8 cellular contexts compared by ENCODE assay signal in genomic region chr1:151540021-151540981, GRCh38. TPM values are rescaled to one million over a fixed set of nuclear protein-coding genes. Genes with fewer than 3 reads are reported as not detected.
DNase-seq lines count a peak whose midpoint lies in the region; ATAC-seq and TF ChIP-seq lines count a peak whose summit lies in the region.

A gene with protein sequence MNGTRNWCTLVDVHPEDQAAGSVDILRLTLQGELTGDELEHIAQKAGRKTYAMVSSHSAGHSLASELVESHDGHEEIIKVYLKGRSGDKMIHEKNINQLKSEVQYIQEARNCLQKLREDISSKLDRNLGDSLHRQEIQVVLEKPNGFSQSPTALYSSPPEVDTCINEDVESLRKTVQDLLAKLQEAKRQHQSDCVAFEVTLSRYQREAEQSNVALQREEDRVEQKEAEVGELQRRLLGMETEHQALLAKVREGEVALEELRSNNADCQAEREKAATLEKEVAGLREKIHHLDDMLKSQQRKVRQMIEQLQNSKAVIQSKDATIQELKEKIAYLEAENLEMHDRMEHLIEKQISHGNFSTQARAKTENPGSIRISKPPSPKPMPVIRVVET (plus strand): TSS chr1:151540309. CDS start chr1:151540367, 58 bp downstream.

- H3K9me3 Mint-ChIP-seq in activated CD4-positive, alpha-beta memory T cell treated with anti-CD3 and anti-CD28 coated beads, Interleukin-2, amount 10 ng/mL, durations not matched to agents 7 days and 5 days = no peaks in the 10 kb centered on the region

- H3K9me3 ChIP-seq in lung (ENCODE audit: control insufficient read depth in 2 of 2, insufficient read depth in 1 of 2, low read length in 1 of 2) = no peaks in the 10 kb centered on the region

- no peaks in the 10 kb centered on the region for H3K36me3 Mint-ChIP-seq in activated CD4-positive, alpha-beta memory T cell treated with anti-CD3 and anti-CD28 coated beads, Interleukin-2, amount 10 ng/mL, durations not matched to agents 7 days and 5 days (ENCODE audit: low read depth)

- H3K27me3 Mint-ChIP-seq in activated CD4-positive, alpha-beta memory T cell treated with anti-CD3 and anti-CD28 coated beads, Interleukin-2, amount 10 ng/mL, durations not matched to agents 7 days and 5 days = peaks cover 6% of the 10 kb centered on the region

- H3K4me1 ChIP-seq in lung (ENCODE audit: control insufficient read depth in 2 of 2, insufficient read depth in 2 of 2, low read length in 2 of 2) = peaks cover 0 to 9% of the 10 kb centered on the region in 2 donors

- H3K27me3 ChIP-seq in BJ (ENCODE audit: control insufficient read depth, insufficient read depth, low read length) (no peaks in the 10 kb centered on the region), lung (ENCODE audit: control insufficient read depth, insufficient read depth) (no peaks in the 10 kb centered on the region)

- H3K4me1 Mint-ChIP-seq in activated CD4-positive, alpha-beta memory T cell treated with anti-CD3 and anti-CD28 coated beads, Interleukin-2, amount 10 ng/mL, durations not matched to agents 7 days and 5 days = peaks cover 26% of the 10 kb centered on the region

- H3K4me3 Mint-ChIP-seq in activated CD4-positive, alpha-beta memory T cell treated with anti-CD3 and anti-CD28 coated beads, Interleukin-2, amount 10 ng/mL, durations not matched to agents 7 days and 5 days = peak within 1 kb of the TSS; percentile 93

- DNase-seq in BJ (ENCODE audit: low read depth) = peak; percentile 49
- peak; percentile 99 for DNase-seq in NCI-H526 treated with DMSO at 0.1 percent for 48 hours (lab: John Stamatoyannopoulos, UW)
- peak; percentile 96 for DNase-seq in activated CD4-positive, alpha-beta memory T cell treated with anti-CD3 and anti-CD28 coated beads, Interleukin-2, amount 10 ng/mL, durations not matched to agents 7 days and 5 days
- DNase-seq in ecto neural progenitor cell (ENCODE audit: low spot score) = peak; percentile 94
- DNase-seq in lung (ENCODE audit: low spot score) = peak; percentile 95
- DNase-seq in stimulated activated CD4-positive, alpha-beta T cell treated with anti-CD3 and anti-CD28 coated beads, TNF-alpha, amount 100 ng/mL, for 4 hours (ENCODE audit: low read depth in 3 of 3) = peak; percentile 83 to 89 (median 88)

- CTCF ChIA-PET in BJ (lab: Yijun Ruan, JAX) = interaction anchor here (0.6 to 1.5 kb wide), 6 partner anchors 13 to 428 kb away, joined by 3 to 5 read pairs (median 3); no protein-coding TSS in a partner anchor
- CTCF ChIA-PET in activated CD4-positive, alpha-beta memory T cell treated with anti-CD3 and anti-CD28 coated beads, Interleukin-2, amount 10 ng/mL, durations not matched to agents 7 days and 5 days (lab: Charles Lee) = interaction anchor here (0.7 to 1.6 kb wide), 7 partner anchors 16 to 290 kb away, joined by 3 to 5 read pairs (median 3); no protein-coding TSS in a partner anchor

- POLR2A ChIA-PET in BJ (lab: Charles Lee) = interaction anchor here (0.6 kb wide), 1 partner anchor 81 kb away, joined by 4 read pairs; the partner anchor contains the start of gene POGZ
- POLR2A ChIA-PET in activated CD4-positive, alpha-beta memory T cell treated with anti-CD3 and anti-CD28 coated beads, Interleukin-2, amount 10 ng/mL, durations not matched to agents 7 days and 5 days (lab: Charles Lee) = interaction anchor here (0.8 to 1.1 kb wide), 5 partner anchors 9 to 259 kb away, joined by 3 to 5 read pairs (median 3); partner anchors contain the start of gene ZNF687

- 1 to 2% methylated on average over 69 to 70 of the region's 70 CpGs for WGBS in lung, 2 donors

- peak within 1 kb of the TSS; percentile 84 for H3K4me3 ChIP-seq in BJ (ENCODE audit: low read depth, low read length)
- peak within 1 kb of the TSS; percentile 59 for H3K4me3 ChIP-seq in lung

- ATAC-seq in GM19324 (IDR thresholded peaks at IDR 0.05; ENCODE audit: low FRiP score, unreplicated experiment) (peak; percentile 92), HG03460 (IDR thresholded peaks at IDR 0.05; ENCODE audit: unreplicated experiment) (peak; percentile 83), lung (ENCODE audit: insufficient read depth, low FRiP score) (peak; percentile 97)

- peak within 1 kb of the TSS; percentile 76 for H3K27ac Mint-ChIP-seq in activated CD4-positive, alpha-beta memory T cell treated with anti-CD3 and anti-CD28 coated beads, Interleukin-2, amount 10 ng/mL, durations not matched to agents 7 days and 5 days

- no peak for TF ChIP-seq CTCF in BJ (IDR thresholded peaks at IDR 0.05; ENCODE audit: insufficient read depth, low read depth, low read length)
- TF ChIP-seq CTCF in lung (IDR thresholded peaks at IDR 0.05; ENCODE audit: control extremely low read depth, extremely low read depth) = no peak

- H3K27ac ChIP-seq in lung (ENCODE audit: low read depth in 1 of 2, low read length in 1 of 2) = peak within 1 kb of the TSS; percentile 21 to 81

- H3K36me3 ChIP-seq in BJ (ENCODE audit: control insufficient read depth, insufficient read depth, low read length) (no peaks in the 10 kb centered on the region), lung (ENCODE audit: control insufficient read depth in 2 of 2, insufficient read depth in 2 of 2, low read length in 2 of 2) (peaks cover 0 to 2% of the 10 kb centered on the region in 2 donors)

RNA-seq across cellular contexts. Expression of the gene that starts here (rescaled TPM):
- polyA plus RNA-seq in BJ (2011; rRNA removed) = 14.3 and 18.1 TPM in 2 replicates
- 11.9 and 14.9 TPM in 2 replicates for polyA minus RNA-seq in BJ (2011; rRNA and poly(A)+ RNA removed)
- total RNA-seq in activated CD4-positive, alpha-beta memory T cell treated with anti-CD3 and anti-CD28 coated beads, Interleukin-2, amount 10 ng/mL, durations not matched to agents 7 days and 5 days = 1 to 10 TPM; 4.5 to 4.9 TPM
- 10 to 100 TPM in 1 of 2 donors, 1 to 10 TPM in 1; 9.2 to 13.9 TPM for total RNA-seq in lung
- polyA plus RNA-seq in lung = 1 to 10 TPM; 5.6 to 6.2 TPM

Comparison
In these comparisons a context has a peak if more than half of its experiments do, and no peak if none do; other contexts are left out.
1. Peak in every context shown above with its lines: DNase-seq, ATAC-seq, H3K4me3 ChIP-seq and H3K27ac ChIP-seq.
2. DNase-seq: peak in every context shown above with its lines; median percentile 99 in NCI-H526 treated with DMSO at 0.1 percent for 48 hours; 96 in activated CD4-positive, alpha-beta memory T cell treated with anti-CD3 and anti-CD28 coated beads, Interleukin-2, amount 10 ng/mL, durations not matched to agents 7 days and 5 days; 95 in lung; 94 in ecto neural progenitor cell; 88 in stimulated activated CD4-positive, alpha-beta T cell treated with anti-CD3 and anti-CD28 coated beads, TNF-alpha, amount 100 ng/mL, for 4 hours; 49 in BJ.